8 cellular contexts compared by ENCODE assay signal in the genomic region with DNA sequence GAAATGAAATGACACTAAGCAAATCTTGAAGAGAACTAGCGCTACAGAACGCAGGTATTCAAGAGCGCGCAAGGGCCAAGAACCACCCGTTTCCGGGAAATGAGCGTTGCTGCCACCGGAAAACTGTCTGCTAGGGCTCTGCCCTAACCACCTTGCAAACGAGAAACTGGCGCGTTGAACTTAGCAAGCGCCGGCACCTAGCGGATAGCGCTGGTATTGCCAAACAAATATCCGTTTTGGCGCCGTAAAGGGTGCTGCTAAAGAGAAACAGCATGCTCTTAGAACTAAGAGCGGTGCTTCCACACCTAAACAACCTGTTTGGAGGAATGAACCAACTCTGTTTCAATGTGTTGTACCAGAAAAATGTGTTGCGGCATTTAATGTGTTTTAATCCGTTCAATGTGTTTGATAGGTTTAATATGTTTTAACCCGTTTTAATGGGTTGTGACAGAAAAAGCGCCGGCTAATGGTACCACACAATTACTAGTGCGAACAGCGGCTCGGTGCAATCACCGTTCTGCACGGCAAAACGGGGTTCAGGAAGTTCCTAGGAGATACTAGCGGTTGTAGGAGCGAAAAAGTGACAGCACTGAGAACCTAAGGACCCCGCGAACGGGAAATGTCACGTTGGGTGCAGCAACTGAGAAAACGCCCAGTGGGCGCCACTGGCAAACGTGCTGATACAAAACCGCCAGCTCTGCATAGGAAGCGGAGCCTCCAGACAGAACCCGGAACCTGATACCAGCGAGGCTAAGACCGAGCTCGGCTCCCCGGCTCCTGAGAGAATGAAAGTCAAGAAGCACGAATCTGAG. TPM values are rescaled to one million over a fixed set of nuclear protein-coding genes. Genes with fewer than 3 reads are reported as not detected.
DNase-seq lines count a peak whose midpoint lies in the region; ATAC-seq lines count a peak whose summit lies in the region.

A gene with protein sequence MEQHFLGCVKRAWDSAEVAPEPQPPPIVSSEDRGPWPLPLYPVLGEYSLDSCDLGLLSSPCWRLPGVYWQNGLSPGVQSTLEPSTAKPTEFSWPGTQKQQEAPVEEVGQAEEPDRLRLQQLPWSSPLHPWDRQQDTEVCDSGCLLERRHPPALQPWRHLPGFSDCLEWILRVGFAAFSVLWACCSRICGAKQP (minus strand): TSS at position 33 of the 812 bp plus-strand sequence. CDS start 273 bp downstream, outside the sequence.

- intact Hi-C loops in T-helper 2 cell treated with Interferon-gamma antibody and Interleukin-4, amounts not matched to agents 100 ng/mL and 5 ng/mL, for 36 hours (cut with micrococcal nuclease): loop anchor here (1.0 kb wide), 8 partner anchors 25 to 1136 kb away; a partner anchor contains a TSS
- intact Hi-C loops in sciatic nerve (cut with DNase I): loop anchor here (10.0 kb wide), 1 partner anchor 46 kb away; no protein-coding TSS in a partner anchor

- DNase-seq in NCI-H1930 (lab: John Stamatoyannopoulos, UW) (peak; percentile 95 to 97), anterior cingulate cortex (lab: John Stamatoyannopoulos, UW) (peak in 48 of 58 donors; percentile 10 to 82 (median 52)), hippocampal formation (lab: John Stamatoyannopoulos, UW) (peak; percentile 59 to 69), sciatic nerve (ENCODE audit: low spot score) (peak; percentile 92), COLO829 (ENCODE audit: low spot score) (no peak)

- ATAC-seq in GM18499 (IDR thresholded peaks at IDR 0.05; ENCODE audit: insufficient read depth, unreplicated experiment): peak; percentile 40
- ATAC-seq in HG02970 (IDR thresholded peaks at IDR 0.05; ENCODE audit: low FRiP score, unreplicated experiment): peak; percentile 32
- ATAC-seq in sciatic nerve: peak; percentile 79

RNA-seq across cellular contexts. Expression of the gene that starts here (rescaled TPM):
- 26.2 and 26.6 TPM in 2 replicates for total RNA-seq in T-helper 2 cell treated with Interferon-gamma antibody and Interleukin-4, amounts not matched to agents 100 ng/mL and 5 ng/mL, for 36 hours
- 5.7 TPM for total RNA-seq in sciatic nerve
